ENCODE assay signal across 11 cellular contexts in the genomic region with DNA sequence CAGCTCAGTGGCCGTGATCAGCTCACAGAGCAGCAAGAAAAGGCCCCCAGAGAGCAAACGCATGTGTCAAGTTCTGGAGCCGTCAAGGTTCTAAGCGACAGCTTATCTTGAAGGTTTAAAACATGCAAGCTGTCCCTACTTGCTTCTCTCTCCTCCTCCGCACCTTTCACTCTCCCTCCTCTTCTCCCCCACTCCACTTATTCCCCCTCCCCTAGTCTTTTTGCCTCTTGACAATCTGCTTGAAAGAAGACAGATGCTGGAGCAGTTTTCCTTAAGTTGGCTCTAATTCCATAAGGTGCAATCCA.
"Had no signal": no experiment of that assay in that cellular context is flagged by ENCODE, and none has a peak within 500 bp of the region (broad histone marks: within the 10 kb centered on the region; RNA-seq: fewer than 3 reads in every experiment).

No MANE protein-coding gene starts in this region.

- H3K9me3 Mint-ChIP-seq: activated CD4-positive, alpha-beta memory T cell treated with anti-CD3 and anti-CD28 coated beads for 36 hours; activated naive CD8-positive, alpha-beta T cell treated with anti-CD3 and anti-CD28 coated beads, Interleukin-2, amount 50 U/mL, for 24 hours had no signal

- H3K4me1 Mint-ChIP-seq: activated naive CD8-positive, alpha-beta T cell treated with anti-CD3 and anti-CD28 coated beads, Interleukin-2, amount 50 U/mL, for 24 hours; naive thymus-derived CD8-positive, alpha-beta T cell had no signal

- H3K27ac Mint-ChIP-seq: activated CD4-positive, alpha-beta memory T cell treated with anti-CD3 and anti-CD28 coated beads for 36 hours; activated naive CD8-positive, alpha-beta T cell treated with anti-CD3 and anti-CD28 coated beads, Interleukin-2, amount 50 U/mL, for 24 hours; activated T-cell treated with anti-CD3 and anti-CD28 coated beads, Interleukin-2, amount 50 U/mL, for 72 hours; naive thymus-derived CD8-positive, alpha-beta T cell had no signal

- H3K36me3 Mint-ChIP-seq: activated CD4-positive, alpha-beta memory T cell treated with anti-CD3 and anti-CD28 coated beads for 36 hours; naive thymus-derived CD8-positive, alpha-beta T cell had no signal

- H3K4me3 Mint-ChIP-seq: activated CD4-positive, alpha-beta memory T cell treated with anti-CD3 and anti-CD28 coated beads for 36 hours; activated naive CD8-positive, alpha-beta T cell treated with anti-CD3 and anti-CD28 coated beads, Interleukin-2, amount 50 U/mL, for 24 hours; activated T-cell treated with anti-CD3 and anti-CD28 coated beads, Interleukin-2, amount 50 U/mL, for 72 hours; naive thymus-derived CD8-positive, alpha-beta T cell had no signal

- DNase-seq: activated CD4-positive, alpha-beta memory T cell treated with anti-CD3 and anti-CD28 coated beads for 36 hours; activated CD4-positive, CD25-positive, alpha-beta regulatory T cell treated with anti-CD3 and anti-CD28 coated beads, Interleukin-2, amount 50 U/mL, for 72 hours; activated CD8-positive, alpha-beta memory T cell treated with anti-CD3 and anti-CD28 coated beads, Interleukin-2, amount 50 U/mL, for 4 hours; activated naive CD8-positive, alpha-beta T cell treated with anti-CD3 and anti-CD28 coated beads, Interleukin-2, amount 50 U/mL, for 24 hours; activated T-cell treated with anti-CD3 and anti-CD28 coated beads, Interleukin-2, amount 50 U/mL, for 72 hours; dorsolateral prefrontal cortex; hypothalamus; naive thymus-derived CD8-positive, alpha-beta T cell; occipital lobe; stimulated activated CD4-positive, alpha-beta T cell treated with anti-CD3 and anti-CD28 coated beads, Interleukin-4, amount 100 ng/mL, for 4 hours; stomach had no signal

- ATAC-seq: activated naive CD8-positive, alpha-beta T cell treated with anti-CD3 and anti-CD28 coated beads, Interleukin-2, amount 50 U/mL, for 24 hours; activated T-cell treated with anti-CD3 and anti-CD28 coated beads, Interleukin-2, amount 50 U/mL, for 72 hours; naive thymus-derived CD8-positive, alpha-beta T cell had no signal
